9 cellular contexts compared by ENCODE assay signal in genomic region chr10:4962308-4962707, GRCh38. TPM values are rescaled to one million over a fixed set of nuclear protein-coding genes. Genes with fewer than 3 reads are reported as not detected.
"Had no signal": no experiment of that assay in that cellular context is flagged by ENCODE, and none has a peak within 500 bp of the region (broad histone marks: within the 10 kb centered on the region; RNA-seq: fewer than 3 reads in every experiment).

No MANE protein-coding gene starts in this region.

RNA-seq across cellular contexts. Expression of gene AKR1C2, which starts 41.3 kb away (rescaled TPM):
- total RNA-seq: activated CD4-positive, alpha-beta T cell treated with anti-CD3 and anti-CD28 coated beads for 36 hours; activated CD4-positive, alpha-beta T cell treated with anti-CD3 and anti-CD28 coated beads, Interleukin-2, amount 10 ng/mL, durations not matched to agents 24 days and 14 days; activated CD8-positive, alpha-beta memory T cell treated with anti-CD3 and anti-CD28 coated beads for 36 hours; activated CD8-positive, alpha-beta memory T cell treated with anti-CD3 and anti-CD28 coated beads, Interleukin-2, amount 10 ng/mL, durations not matched to agents 7 days and 5 days; activated CD8-positive, alpha-beta T cell treated with anti-CD3 and anti-CD28 coated beads, Interleukin-2, amount 10 ng/mL, durations not matched to agents 7 days and 5 days; activated naive CD8-positive, alpha-beta T cell treated with anti-CD3 and anti-CD28 coated beads for 36 hours; activated T-helper 1 cell treated with anti-CD3 and anti-CD28 coated beads, Interleukin-12 subunit alpha, Interleukin-12 subunit beta, Interleukin-2, Interleukin-4 antibody, amounts not matched to agents 30 ng/mL and 10 ng/mL and 1 ng/mL, durations not matched to agents 14 hours and 24 hours and 36 hours; activated T-helper 2 cell treated with anti-CD3 and anti-CD28 coated beads, Interferon-gamma antibody, Interleukin-2, Interleukin-4, amounts not matched to agents 10 μg/mL and 5 μg/mL and 100 μg/mL, durations not matched to agents 14 hours and 24 hours and 36 hours; T-helper 1 cell treated with Interleukin-12 subunit alpha and Interleukin-12 subunit beta and Interleukin-4 antibody, amounts not matched to agents 30 ng/mL and 1 ng/mL, for 36 hours had no signal
